In genomic region chr12:121446760-121447159, GRCh38 we compare ENCODE assay signal across 19 cellular contexts.
"Had no signal": no experiment of that assay in that cellular context is flagged by ENCODE, and none has a peak within 500 bp of the region (broad histone marks: within the 10 kb centered on the region; RNA-seq: fewer than 3 reads in every experiment).

No MANE protein-coding gene starts in this region.

- H3K27me3 Mint-ChIP-seq: activated B cell treated with CpG ODN at 0.5 μM for 24 hours; activated naive CD8-positive, alpha-beta T cell treated with anti-CD3 and anti-CD28 coated beads, Interleukin-2, amount 10 ng/mL, durations not matched to agents 7 days and 5 days; brain; naive B cell; progenitor cell of endocrine pancreas had no signal

- H3K4me3 Mint-ChIP-seq: activated B cell treated with CpG ODN at 0.5 μM for 24 hours; activated naive CD8-positive, alpha-beta T cell treated with anti-CD3 and anti-CD28 coated beads, Interleukin-2, amount 10 ng/mL, durations not matched to agents 7 days and 5 days; brain; naive B cell; neural crest cell had no signal

- H3K9me3 Mint-ChIP-seq: activated B cell treated with CpG ODN at 0.5 μM for 24 hours; activated naive CD8-positive, alpha-beta T cell treated with anti-CD3 and anti-CD28 coated beads, Interleukin-2, amount 10 ng/mL, durations not matched to agents 7 days and 5 days; brain; naive B cell; neural crest cell had no signal

- ATAC-seq: left lung, mucosa of descending colon had no signal

- H3K27ac Mint-ChIP-seq: activated B cell treated with CpG ODN at 0.5 μM for 24 hours; activated naive CD8-positive, alpha-beta T cell treated with anti-CD3 and anti-CD28 coated beads, Interleukin-2, amount 10 ng/mL, durations not matched to agents 7 days and 5 days; progenitor cell of endocrine pancreas had no signal

- DNase-seq: activated B cell treated with CpG ODN at 0.5 μM for 24 hours; activated CD4-positive, alpha-beta T cell treated with anti-CD3 and anti-CD28 coated beads for 48 hours; activated CD8-positive, alpha-beta memory T cell treated with anti-CD3 and anti-CD28 coated beads, Interleukin-2, amount 50 U/mL, for 48 hours; activated naive CD8-positive, alpha-beta T cell treated with anti-CD3 and anti-CD28 coated beads, Interleukin-2, amount 10 ng/mL, durations not matched to agents 7 days and 5 days; anterior cingulate cortex; caudate nucleus; hypothalamus; left lung; mucosa of descending colon; naive B cell; stimulated activated CD4-positive, alpha-beta T cell treated with anti-CD3 and anti-CD28 coated beads, Interleukin-12 subunit alpha, Interleukin-12 subunit beta, amount 100 ng/mL, for 4 hours; stimulated activated CD4-positive, alpha-beta T cell treated with anti-CD3 and anti-CD28 coated beads, Interleukin-1b, Interleukin-23, amount 100 ng/mL, for 48 hours; stimulated activated CD8-positive, alpha-beta memory T cell treated with anti-CD3 and anti-CD28 coated beads, Interleukin-4, amount 100 ng/mL, for 48 hours; stimulated activated naive CD4-positive, alpha-beta T cell; substantia nigra; tibial artery had no signal
